33 cellular contexts compared by ENCODE assay signal in the genomic region with DNA sequence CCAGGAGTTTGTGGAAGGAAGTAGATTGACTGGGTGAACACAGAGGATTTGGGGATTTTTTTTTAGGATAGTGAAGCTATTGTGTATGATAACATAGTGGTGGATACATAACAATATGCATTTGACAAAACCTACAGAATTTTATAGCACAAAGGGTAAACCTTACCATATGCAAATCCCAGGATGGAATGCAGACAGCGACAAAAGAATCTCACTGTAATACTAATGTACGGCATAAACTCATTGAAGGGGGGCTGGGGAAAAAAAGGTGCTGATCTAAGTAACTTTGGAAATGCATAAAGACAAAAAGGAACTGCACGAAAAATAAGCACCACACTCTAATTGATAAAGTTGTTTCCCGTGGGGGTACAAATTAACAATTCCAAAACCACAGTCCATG.
"Had no signal": no experiment of that assay in that cellular context is flagged by ENCODE, and none has a peak within 500 bp of the region (broad histone marks: within the 10 kb centered on the region; RNA-seq: fewer than 3 reads in every experiment).

No MANE protein-coding gene starts in this region.

- H3K9me3 Mint-ChIP-seq: activated CD4-positive, alpha-beta memory T cell treated with anti-CD3 and anti-CD28 coated beads for 36 hours; activated CD4-positive, alpha-beta memory T cell treated with anti-CD3 and anti-CD28 coated beads, Interleukin-2, amount 10 ng/mL, durations not matched to agents 7 days and 5 days; activated CD8-positive, alpha-beta T cell treated with anti-CD3 and anti-CD28 coated beads for 36 hours; activated T-cell treated with anti-CD3 and anti-CD28 coated beads, Interleukin-2, amount 50 U/mL, for 24 hours; T-helper 1 cell treated with Interleukin-12 subunit alpha and Interleukin-12 subunit beta and Interleukin-4 antibody, amounts not matched to agents 30 μg/mL and 1 μg/mL, for 36 hours; T-helper 2 cell treated with Interferon-gamma antibody and Interleukin-4, amounts not matched to agents 5 μg/mL and 100 μg/mL, for 36 hours; WTC11 had no signal

- H3K36me3 Mint-ChIP-seq: activated CD4-positive, alpha-beta memory T cell treated with anti-CD3 and anti-CD28 coated beads for 36 hours; activated CD8-positive, alpha-beta memory T cell treated with anti-CD3 and anti-CD28 coated beads, Interleukin-2, amount 10 ng/mL, durations not matched to agents 7 days and 5 days; WTC11 had no signal

- H3K27ac Mint-ChIP-seq: activated B cell treated with CpG ODN at 0.5 μM for 24 hours; activated CD4-positive, alpha-beta memory T cell treated with anti-CD3 and anti-CD28 coated beads for 36 hours; activated CD4-positive, alpha-beta memory T cell treated with anti-CD3 and anti-CD28 coated beads, Interleukin-2, amount 10 ng/mL, durations not matched to agents 7 days and 5 days; activated CD4-positive, alpha-beta T cell treated with anti-CD3 and anti-CD28 coated beads for 36 hours; activated CD4-positive, alpha-beta T cell treated with anti-CD3 and anti-CD28 coated beads, Interleukin-2, amount 10 ng/mL, durations not matched to agents 24 days and 14 days; activated CD8-positive, alpha-beta memory T cell treated with anti-CD3 and anti-CD28 coated beads, Interleukin-2, amount 10 ng/mL, durations not matched to agents 7 days and 5 days; activated CD8-positive, alpha-beta T cell treated with anti-CD3 and anti-CD28 coated beads for 36 hours; activated CD8-positive, alpha-beta T cell treated with anti-CD3 and anti-CD28 coated beads, Interleukin-2, amount 10 ng/mL, durations not matched to agents 7 days and 5 days; activated T-cell treated with anti-CD3 and anti-CD28 coated beads, Interleukin-2, amount 50 U/mL, for 24 hours; T-helper 1 cell treated with Interleukin-12 subunit alpha and Interleukin-12 subunit beta and Interleukin-4 antibody, amounts not matched to agents 30 μg/mL and 1 μg/mL, for 36 hours; T-helper 17 cell; T-helper 2 cell treated with Interferon-gamma antibody and Interleukin-4, amounts not matched to agents 5 μg/mL and 100 μg/mL, for 36 hours; WTC11 had no signal

- DNase-seq: activated B cell treated with CpG ODN at 0.5 μM for 24 hours; activated CD4-positive, alpha-beta memory T cell treated with anti-CD3 and anti-CD28 coated beads for 36 hours; activated CD4-positive, alpha-beta memory T cell treated with anti-CD3 and anti-CD28 coated beads, Interleukin-2, amount 10 ng/mL, durations not matched to agents 7 days and 5 days; activated CD4-positive, alpha-beta T cell treated with anti-CD3 and anti-CD28 coated beads for 1 hour; activated CD4-positive, alpha-beta T cell treated with anti-CD3 and anti-CD28 coated beads for 36 hours; activated CD4-positive, alpha-beta T cell treated with anti-CD3 and anti-CD28 coated beads for 4 hours; activated CD4-positive, alpha-beta T cell treated with anti-CD3 and anti-CD28 coated beads for 48 hours; activated CD4-positive, alpha-beta T cell treated with anti-CD3 and anti-CD28 coated beads, Interleukin-2, amount 10 ng/mL, durations not matched to agents 24 days and 14 days; activated CD4-positive, alpha-beta T cell treated with anti-CD3 and anti-CD28 coated beads, Interleukin-2, amount 50 U/mL, for 1 hour; activated CD4-positive, alpha-beta T cell treated with anti-CD3 and anti-CD28 coated beads, Interleukin-2, amount 50 U/mL, for 4 hours; activated CD4-positive, alpha-beta T cell treated with anti-CD3 and anti-CD28 coated beads, Interleukin-2, amount 50 U/mL, for 48 hours; activated CD4-positive, CD25-positive, alpha-beta regulatory T cell; activated CD4-positive, CD25-positive, alpha-beta regulatory T cell treated with anti-CD3 and anti-CD28 coated beads, Interleukin-2, amount 50 U/mL, for 72 hours; activated CD8-positive, alpha-beta memory T cell treated with anti-CD3 and anti-CD28 coated beads for 24 hours; activated CD8-positive, alpha-beta memory T cell treated with anti-CD3 and anti-CD28 coated beads, Interleukin-2, amount 10 ng/mL, durations not matched to agents 7 days and 5 days; activated CD8-positive, alpha-beta memory T cell treated with anti-CD3 and anti-CD28 coated beads, Interleukin-2, amount 50 U/mL, for 4 hours; activated CD8-positive, alpha-beta memory T cell treated with anti-CD3 and anti-CD28 coated beads, Interleukin-2, amount 50 U/mL, for 48 hours; activated CD8-positive, alpha-beta T cell treated with anti-CD3 and anti-CD28 coated beads for 36 hours; activated CD8-positive, alpha-beta T cell treated with anti-CD3 and anti-CD28 coated beads, Interleukin-2, amount 10 ng/mL, durations not matched to agents 7 days and 5 days; activated T-cell treated with anti-CD3 and anti-CD28 coated beads for 4 hours; activated T-cell treated with anti-CD3 and anti-CD28 coated beads, Interleukin-2, amount 50 U/mL, for 1 hour; activated T-cell treated with anti-CD3 and anti-CD28 coated beads, Interleukin-2, amount 50 U/mL, for 24 hours; T-helper 1 cell; T-helper 17 cell; T-helper 2 cell; T-helper 9 cell; T1000; WERI-Rb-1 had no signal

- H3K36me3 ChIP-seq: WERI-Rb-1 had no signal

- H3K4me1 Mint-ChIP-seq: activated B cell treated with CpG ODN at 0.5 μM for 24 hours; activated CD4-positive, alpha-beta memory T cell treated with anti-CD3 and anti-CD28 coated beads, Interleukin-2, amount 10 ng/mL, durations not matched to agents 7 days and 5 days; activated CD4-positive, alpha-beta T cell treated with anti-CD3 and anti-CD28 coated beads for 36 hours; activated CD4-positive, alpha-beta T cell treated with anti-CD3 and anti-CD28 coated beads, Interleukin-2, amount 10 ng/mL, durations not matched to agents 24 days and 14 days; activated CD8-positive, alpha-beta memory T cell treated with anti-CD3 and anti-CD28 coated beads, Interleukin-2, amount 10 ng/mL, durations not matched to agents 7 days and 5 days; T-helper 17 cell had no signal

- H3K27me3 Mint-ChIP-seq: activated B cell treated with CpG ODN at 0.5 μM for 24 hours; activated CD4-positive, alpha-beta memory T cell treated with anti-CD3 and anti-CD28 coated beads for 36 hours; activated CD4-positive, alpha-beta T cell treated with anti-CD3 and anti-CD28 coated beads for 36 hours; activated CD8-positive, alpha-beta memory T cell treated with anti-CD3 and anti-CD28 coated beads, Interleukin-2, amount 10 ng/mL, durations not matched to agents 7 days and 5 days; activated CD8-positive, alpha-beta T cell treated with anti-CD3 and anti-CD28 coated beads for 36 hours; activated T-cell treated with anti-CD3 and anti-CD28 coated beads, Interleukin-2, amount 50 U/mL, for 24 hours; T-helper 17 cell had no signal

- ATAC-seq: activated CD4-positive, alpha-beta T cell treated with anti-CD3 and anti-CD28 coated beads for 36 hours; activated CD4-positive, CD25-positive, alpha-beta regulatory T cell treated with anti-CD3 and anti-CD28 coated beads, Interleukin-2, amount 50 U/mL, for 24 hours; activated CD8-positive, alpha-beta memory T cell treated with anti-CD3 and anti-CD28 coated beads, Interleukin-2, amount 10 ng/mL, durations not matched to agents 7 days and 5 days; activated CD8-positive, alpha-beta T cell treated with anti-CD3 and anti-CD28 coated beads for 36 hours; activated CD8-positive, alpha-beta T cell treated with anti-CD3 and anti-CD28 coated beads, Interleukin-2, amount 10 ng/mL, durations not matched to agents 7 days and 5 days; T-helper 17 cell; WTC11 had no signal

- H3K27ac ChIP-seq: VCaP, WERI-Rb-1 had no signal

- H3K4me3 Mint-ChIP-seq: activated B cell treated with CpG ODN at 0.5 μM for 24 hours; activated CD4-positive, alpha-beta memory T cell treated with anti-CD3 and anti-CD28 coated beads for 36 hours; activated CD4-positive, alpha-beta memory T cell treated with anti-CD3 and anti-CD28 coated beads, Interleukin-2, amount 10 ng/mL, durations not matched to agents 7 days and 5 days; activated CD4-positive, alpha-beta T cell treated with anti-CD3 and anti-CD28 coated beads for 36 hours; activated CD4-positive, alpha-beta T cell treated with anti-CD3 and anti-CD28 coated beads, Interleukin-2, amount 10 ng/mL, durations not matched to agents 24 days and 14 days; activated CD8-positive, alpha-beta memory T cell treated with anti-CD3 and anti-CD28 coated beads, Interleukin-2, amount 10 ng/mL, durations not matched to agents 7 days and 5 days; activated CD8-positive, alpha-beta T cell treated with anti-CD3 and anti-CD28 coated beads for 36 hours; activated CD8-positive, alpha-beta T cell treated with anti-CD3 and anti-CD28 coated beads, Interleukin-2, amount 10 ng/mL, durations not matched to agents 7 days and 5 days; activated T-cell treated with anti-CD3 and anti-CD28 coated beads, Interleukin-2, amount 50 U/mL, for 24 hours; T-helper 1 cell treated with Interleukin-12 subunit alpha and Interleukin-12 subunit beta and Interleukin-4 antibody, amounts not matched to agents 30 μg/mL and 1 μg/mL, for 36 hours; T-helper 17 cell; T-helper 2 cell treated with Interferon-gamma antibody and Interleukin-4, amounts not matched to agents 5 μg/mL and 100 μg/mL, for 36 hours; WTC11 had no signal
